In the genomic region with DNA sequence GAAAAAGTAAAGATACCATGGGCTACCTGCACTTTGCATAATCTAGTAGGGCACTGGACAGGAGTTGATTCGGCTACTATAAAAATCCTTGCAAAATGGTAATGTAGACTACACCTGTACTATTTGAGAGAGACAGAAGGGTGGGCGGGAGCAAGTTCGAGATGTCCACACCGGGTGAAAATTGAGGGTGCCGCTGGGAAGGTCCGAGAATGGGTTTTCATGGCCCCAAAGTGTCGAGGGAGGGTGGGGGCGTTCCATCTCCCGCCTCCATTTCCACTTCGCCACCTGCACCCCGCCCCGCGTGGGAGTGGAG, we compare ENCODE assay signal across 1 cellular context.
TF ChIP-seq lines count a peak whose summit lies in the region.

No MANE protein-coding gene starts in this region.

TF ChIP-seq in K562, 482 proteins besides CTCF, POLR2A, EP300 and RAD21 (continued from another document):
- TF ChIP-seq, protein P1, sequence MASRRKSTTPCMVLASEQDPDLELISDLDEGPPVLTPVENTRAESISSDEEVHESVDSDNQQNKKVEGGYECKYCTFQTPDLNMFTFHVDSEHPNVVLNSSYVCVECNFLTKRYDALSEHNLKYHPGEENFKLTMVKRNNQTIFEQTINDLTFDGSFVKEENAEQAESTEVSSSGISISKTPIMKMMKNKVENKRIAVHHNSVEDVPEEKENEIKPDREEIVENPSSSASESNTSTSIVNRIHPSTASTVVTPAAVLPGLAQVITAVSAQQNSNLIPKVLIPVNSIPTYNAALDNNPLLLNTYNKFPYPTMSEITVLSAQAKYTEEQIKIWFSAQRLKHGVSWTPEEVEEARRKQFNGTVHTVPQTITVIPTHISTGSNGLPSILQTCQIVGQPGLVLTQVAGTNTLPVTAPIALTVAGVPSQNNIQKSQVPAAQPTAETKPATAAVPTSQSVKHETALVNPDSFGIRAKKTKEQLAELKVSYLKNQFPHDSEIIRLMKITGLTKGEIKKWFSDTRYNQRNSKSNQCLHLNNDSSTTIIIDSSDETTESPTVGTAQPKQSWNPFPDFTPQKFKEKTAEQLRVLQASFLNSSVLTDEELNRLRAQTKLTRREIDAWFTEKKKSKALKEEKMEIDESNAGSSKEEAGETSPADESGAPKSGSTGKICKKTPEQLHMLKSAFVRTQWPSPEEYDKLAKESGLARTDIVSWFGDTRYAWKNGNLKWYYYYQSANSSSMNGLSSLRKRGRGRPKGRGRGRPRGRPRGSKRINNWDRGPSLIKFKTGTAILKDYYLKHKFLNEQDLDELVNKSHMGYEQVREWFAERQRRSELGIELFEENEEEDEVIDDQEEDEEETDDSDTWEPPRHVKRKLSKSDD (conservative IDR thresholded peaks at IDR 0.05; ENCODE audit: low read length): no peak
- no peak for TF ChIP-seq NCOA1 (IDR thresholded peaks at IDR 0.05; ENCODE audit: low read depth)
- no peak for TF ChIP-seq PHF21A (IDR thresholded peaks at IDR 0.05; ENCODE audit: borderline replicate concordance, low read depth)
- TF ChIP-seq TAL1 (IDR thresholded peaks at IDR 0.05): no peak
- TF ChIP-seq, protein P2, sequence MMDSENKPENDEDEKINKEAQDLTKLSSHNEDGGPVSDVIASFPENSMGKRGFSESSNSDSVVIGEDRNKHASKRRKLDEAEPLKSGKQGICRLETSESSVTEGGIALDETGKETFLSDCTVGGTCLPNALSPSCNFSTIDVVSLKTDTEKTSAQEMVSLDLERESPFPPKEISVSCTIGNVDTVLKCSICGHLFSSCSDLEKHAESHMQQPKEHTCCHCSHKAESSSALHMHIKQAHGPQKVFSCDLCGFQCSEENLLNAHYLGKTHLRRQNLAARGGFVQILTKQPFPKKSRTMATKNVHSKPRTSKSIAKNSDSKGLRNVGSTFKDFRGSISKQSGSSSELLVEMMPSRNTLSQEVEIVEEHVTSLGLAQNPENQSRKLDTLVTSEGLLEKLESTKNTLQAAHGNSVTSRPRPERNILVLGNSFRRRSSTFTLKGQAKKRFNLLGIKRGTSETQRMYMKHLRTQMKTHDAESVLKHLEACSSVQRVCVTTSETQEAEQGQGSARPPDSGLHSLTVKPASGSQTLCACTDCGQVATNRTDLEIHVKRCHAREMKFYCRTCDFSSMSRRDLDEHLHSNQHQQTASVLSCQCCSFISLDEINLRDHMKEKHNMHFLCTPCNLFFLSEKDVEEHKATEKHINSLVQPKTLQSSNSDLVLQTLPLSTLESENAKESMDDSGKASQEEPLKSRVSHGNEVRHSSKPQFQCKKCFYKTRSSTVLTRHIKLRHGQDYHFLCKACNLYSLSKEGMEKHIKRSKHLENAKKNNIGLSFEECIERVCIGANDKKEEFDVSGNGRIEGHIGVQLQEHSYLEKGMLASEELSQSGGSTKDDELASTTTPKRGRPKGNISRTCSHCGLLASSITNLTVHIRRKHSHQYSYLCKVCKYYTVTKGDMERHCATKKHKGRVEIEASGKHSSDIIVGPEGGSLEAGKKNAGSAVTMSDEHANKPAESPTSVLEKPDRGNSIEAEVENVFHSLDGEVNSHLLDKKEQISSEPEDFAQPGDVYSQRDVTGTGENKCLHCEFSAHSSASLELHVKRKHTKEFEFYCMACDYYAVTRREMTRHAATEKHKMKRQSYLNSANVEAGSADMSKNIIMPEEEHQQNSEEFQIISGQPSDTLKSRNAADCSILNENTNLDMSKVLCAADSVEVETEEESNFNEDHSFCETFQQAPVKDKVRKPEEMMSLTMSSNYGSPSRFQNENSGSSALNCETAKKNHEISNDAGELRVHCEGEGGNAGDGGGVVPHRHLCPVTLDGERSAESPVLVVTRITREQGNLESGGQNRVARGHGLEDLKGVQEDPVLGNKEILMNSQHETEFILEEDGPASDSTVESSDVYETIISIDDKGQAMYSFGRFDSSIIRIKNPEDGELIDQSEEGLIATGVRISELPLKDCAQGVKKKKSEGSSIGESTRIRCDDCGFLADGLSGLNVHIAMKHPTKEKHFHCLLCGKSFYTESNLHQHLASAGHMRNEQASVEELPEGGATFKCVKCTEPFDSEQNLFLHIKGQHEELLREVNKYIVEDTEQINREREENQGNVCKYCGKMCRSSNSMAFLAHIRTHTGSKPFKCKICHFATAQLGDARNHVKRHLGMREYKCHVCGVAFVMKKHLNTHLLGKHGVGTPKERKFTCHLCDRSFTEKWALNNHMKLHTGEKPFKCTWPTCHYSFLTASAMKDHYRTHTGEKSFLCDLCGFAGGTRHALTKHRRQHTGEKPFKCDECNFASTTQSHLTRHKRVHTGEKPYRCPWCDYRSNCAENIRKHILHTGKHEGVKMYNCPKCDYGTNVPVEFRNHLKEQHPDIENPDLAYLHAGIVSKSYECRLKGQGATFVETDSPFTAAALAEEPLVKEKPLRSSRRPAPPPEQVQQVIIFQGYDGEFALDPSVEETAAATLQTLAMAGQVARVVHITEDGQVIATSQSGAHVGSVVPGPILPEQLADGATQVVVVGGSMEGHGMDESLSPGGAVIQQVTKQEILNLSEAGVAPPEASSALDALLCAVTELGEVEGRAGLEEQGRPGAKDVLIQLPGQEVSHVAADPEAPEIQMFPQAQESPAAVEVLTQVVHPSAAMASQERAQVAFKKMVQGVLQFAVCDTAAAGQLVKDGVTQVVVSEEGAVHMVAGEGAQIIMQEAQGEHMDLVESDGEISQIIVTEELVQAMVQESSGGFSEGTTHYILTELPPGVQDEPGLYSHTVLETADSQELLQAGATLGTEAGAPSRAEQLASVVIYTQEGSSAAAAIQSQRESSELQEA (IDR thresholded peaks at IDR 0.05; ENCODE audit: low read depth): no peak
- TF ChIP-seq RB1 (IDR thresholded peaks at IDR 0.05; ENCODE audit: low read depth): no peak
TF ChIP-seq in K562: peak in this region for 6.
